12 cellular contexts compared by ENCODE assay signal in genomic region chr11:952406-953385, GRCh38. TPM values are rescaled to one million over a fixed set of nuclear protein-coding genes. Genes with fewer than 3 reads are reported as not detected.
A peak's percentile ranks its signal among the peaks of the same experiment; 100 is the strongest.
DNase-seq lines count a peak whose midpoint lies in the region; ATAC-seq and FAIRE-seq lines count a peak whose summit lies in the region.
"Had no signal": no experiment of that assay in that cellular context is flagged by ENCODE, and none has a peak within 500 bp of the region (broad histone marks: within the 10 kb centered on the region; RNA-seq: fewer than 3 reads in every experiment).

No MANE protein-coding gene starts in this region.

- no peak for FAIRE-seq in HTR-8/SVneo (lab: Jason Lieb, UNC)

- ATAC-seq in left cardiac atrium (peak; percentile 55 to 61), HG03159 (IDR thresholded peaks at IDR 0.05; ENCODE audit: unreplicated experiment) (no peak)
- ATAC-seq: activated T-cell treated with anti-CD3 and anti-CD28 coated beads, Interleukin-2, amount 50 U/mL, for 72 hours had no signal

- no peak overlapping the region for H2BK12ac ChIP-seq in neuronal stem cell (ENCODE audit: low read length)

- no peak overlapping the region for H2AFZ ChIP-seq in neuronal stem cell (ENCODE audit: low read length)

- no peak overlapping the region for H2BK15ac ChIP-seq in neuronal stem cell (ENCODE audit: low read length)

- peaks cover 13% of the 10 kb centered on the region for H3K79me1 ChIP-seq in neuronal stem cell (ENCODE audit: low read depth, low read length)

- H3K18ac ChIP-seq in neuronal stem cell (ENCODE audit: low read length), result peak overlapping the region; percentile 1

- H4K8ac ChIP-seq in neuronal stem cell (ENCODE audit: low read depth, low read length), result no peak overlapping the region

- no peak overlapping the region for H3K4me3 Mint-ChIP-seq in activated T-helper 1 cell treated with anti-CD3 and anti-CD28 coated beads, Interleukin-12 subunit alpha, Interleukin-12 subunit beta, Interleukin-2, Interleukin-4 antibody, amounts not matched to agents 30 ng/mL and 10 ng/mL and 1 ng/mL, durations not matched to agents 14 hours and 24 hours and 36 hours
- H3K4me3 Mint-ChIP-seq: activated T-cell treated with anti-CD3 and anti-CD28 coated beads, Interleukin-2, amount 50 U/mL, for 72 hours had no signal

- H3K27me3 Mint-ChIP-seq in activated T-helper 1 cell treated with anti-CD3 and anti-CD28 coated beads, Interleukin-12 subunit alpha, Interleukin-12 subunit beta, Interleukin-2, Interleukin-4 antibody, amounts not matched to agents 30 ng/mL and 10 ng/mL and 1 ng/mL, durations not matched to agents 14 hours and 24 hours and 36 hours (ENCODE audit: insufficient read depth), result no peaks in the 10 kb centered on the region

- intact Hi-C loops in activated T-helper 1 cell treated with anti-CD3 and anti-CD28 coated beads, Interleukin-12 subunit alpha, Interleukin-12 subunit beta, Interleukin-2, Interleukin-4 antibody, amounts not matched to agents 30 ng/mL and 10 ng/mL and 1 ng/mL, durations not matched to agents 14 hours and 24 hours and 36 hours (cut with micrococcal nuclease), result no loop called here
- intact Hi-C loops in left cardiac atrium (cut with DNase I), result no loop called here

- peak overlapping the region; percentile 34 for H3K27ac Mint-ChIP-seq in activated T-helper 1 cell treated with anti-CD3 and anti-CD28 coated beads, Interleukin-12 subunit alpha, Interleukin-12 subunit beta, Interleukin-2, Interleukin-4 antibody, amounts not matched to agents 30 ng/mL and 10 ng/mL and 1 ng/mL, durations not matched to agents 14 hours and 24 hours and 36 hours
- H3K27ac Mint-ChIP-seq: activated T-cell treated with anti-CD3 and anti-CD28 coated beads, Interleukin-2, amount 50 U/mL, for 72 hours had no signal

- H3K27ac ChIP-seq in neuronal stem cell (replicated peaks; ENCODE audit: low read length), result no peak overlapping the region
- H3K27ac ChIP-seq: uterus had no signal

- peaks cover 0 to 21% of the 10 kb centered on the region in 2 donors for H3K9me3 ChIP-seq in neuronal stem cell (replicated peaks in 1 of 2; ENCODE audit: control insufficient read depth in 2 of 2, insufficient read depth in 1 of 2, low read depth in 1 of 2, low read length in 2 of 2)

- H3K4me2 ChIP-seq in neuronal stem cell (ENCODE audit: insufficient read depth, low read length, poor library complexity, severe bottlenecking), result no peak overlapping the region

- H3K27me3 ChIP-seq in neuronal stem cell (ENCODE audit: control insufficient read depth in 3 of 3, insufficient read depth in 3 of 3, low read depth in 1 of 3, low read length in 3 of 3), result no peaks in the 10 kb centered on the region
- H3K27me3 ChIP-seq: uterus had no signal

- no peak overlapping the region for H3K4ac ChIP-seq in neuronal stem cell (ENCODE audit: low read length)

- no peak overlapping the region for H3K4me3 ChIP-seq in neuronal stem cell (ENCODE audit: low read length in 2 of 2)
- H3K4me3 ChIP-seq: uterus had no signal

- WGBS in neuronal stem cell (ENCODE audit: extremely low coverage in 2 of 2, insufficient read length in 2 of 2, insufficient replicate concordance in 1 of 2), 2 donors, result no CpG with 5 or more reads among the region's 18 CpGs

- no peak overlapping the region for H3K9ac ChIP-seq in neuronal stem cell (ENCODE audit: low read depth, low read length, poor library complexity)

- no peak overlapping the region for H2BK120ac ChIP-seq in neuronal stem cell (ENCODE audit: low read depth, low read length)

- no peaks in the 10 kb centered on the region for H3K4me1 Mint-ChIP-seq in activated T-helper 1 cell treated with anti-CD3 and anti-CD28 coated beads, Interleukin-12 subunit alpha, Interleukin-12 subunit beta, Interleukin-2, Interleukin-4 antibody, amounts not matched to agents 30 ng/mL and 10 ng/mL and 1 ng/mL, durations not matched to agents 14 hours and 24 hours and 36 hours (ENCODE audit: low read depth)

- peaks cover 12% of the 10 kb centered on the region for H3K36me3 Mint-ChIP-seq in activated T-helper 1 cell treated with anti-CD3 and anti-CD28 coated beads, Interleukin-12 subunit alpha, Interleukin-12 subunit beta, Interleukin-2, Interleukin-4 antibody, amounts not matched to agents 30 ng/mL and 10 ng/mL and 1 ng/mL, durations not matched to agents 14 hours and 24 hours and 36 hours (ENCODE audit: low read depth)

- no peak overlapping the region for H2AK5ac ChIP-seq in neuronal stem cell (ENCODE audit: low read depth, low read length)

- DNase-seq in DMS53 treated with DMSO at 0.1 percent for 48 hours (lab: John Stamatoyannopoulos, UW; ENCODE audit: unreplicated experiment), result peak; percentile 68
- DNase-seq in activated T-helper 1 cell treated with anti-CD3 and anti-CD28 coated beads, Interleukin-12 subunit alpha, Interleukin-12 subunit beta, Interleukin-2, Interleukin-4 antibody, amounts not matched to agents 30 ng/mL and 10 ng/mL and 1 ng/mL, durations not matched to agents 14 hours and 24 hours and 36 hours (ENCODE audit: low spot score), result no peak
- DNase-seq in left cardiac atrium, result no peak
- DNase-seq in neuronal stem cell (ENCODE audit: low spot score), result no peak
- no peak for DNase-seq in H4 (ENCODE audit: low spot score)
- no peak for DNase-seq in DMS 273 treated with DMSO at 0.1 percent for 48 hours (lab: John Stamatoyannopoulos, UW)
- no peak for DNase-seq in HTR-8/SVneo (ENCODE audit: insufficient read length, low spot score)
- DNase-seq: activated T-cell treated with anti-CD3 and anti-CD28 coated beads, Interleukin-2, amount 50 U/mL, for 72 hours; DND-41; T-helper 9 cell; uterus had no signal

- no peak overlapping the region for H2BK5ac ChIP-seq in neuronal stem cell (ENCODE audit: low read length)

- H4K91ac ChIP-seq in neuronal stem cell (ENCODE audit: low read depth, low read length, poor library complexity), result no peak overlapping the region

- peaks cover 4 to 32% of the 10 kb centered on the region in 2 donors for H3K36me3 ChIP-seq in neuronal stem cell (replicated peaks in 1 of 2; ENCODE audit: control insufficient read depth in 2 of 2, insufficient read depth in 2 of 2, low read length in 2 of 2)
- H3K36me3 ChIP-seq: uterus had no signal

- peaks cover 17% of the 10 kb centered on the region for H3K9me3 Mint-ChIP-seq in activated T-helper 1 cell treated with anti-CD3 and anti-CD28 coated beads, Interleukin-12 subunit alpha, Interleukin-12 subunit beta, Interleukin-2, Interleukin-4 antibody, amounts not matched to agents 30 ng/mL and 10 ng/mL and 1 ng/mL, durations not matched to agents 14 hours and 24 hours and 36 hours

- H3K14ac ChIP-seq in neuronal stem cell (ENCODE audit: low read length), result no peak overlapping the region

- no peak overlapping the region for H3K23ac ChIP-seq in neuronal stem cell (ENCODE audit: low read depth, low read length, poor library complexity)

- peaks cover 21 to 22% of the 10 kb centered on the region in 2 donors for H3K4me1 ChIP-seq in neuronal stem cell (ENCODE audit: control insufficient read depth in 2 of 2, insufficient read depth in 1 of 2, low read depth in 1 of 2, low read length in 2 of 2)

RNA-seq across cellular contexts. Expression of gene AP2A2, which starts 27.0 kb away (rescaled TPM):
- total RNA-seq in activated T-helper 1 cell treated with anti-CD3 and anti-CD28 coated beads, Interleukin-12 subunit alpha, Interleukin-12 subunit beta, Interleukin-2, Interleukin-4 antibody, amounts not matched to agents 30 ng/mL and 10 ng/mL and 1 ng/mL, durations not matched to agents 14 hours and 24 hours and 36 hours, result 49.7 and 60.4 TPM in 2 replicates
- 10 to 100 TPM; 58.1 to 58.6 TPM for total RNA-seq in left cardiac atrium
- 49.2 TPM for polyA plus RNA-seq in neuronal stem cell (2013, experiment 1 of 2)
- polyA plus RNA-seq in neuronal stem cell (2013, experiment 2 of 2), result 52.4 TPM
- total RNA-seq in H4 (2014; rRNA removed; shearing (Covaris generic)), result 25.1 and 25.3 TPM in 2 replicates

RNA-seq across cellular contexts. Expression of gene CHID1, which starts 42.1 kb away (rescaled TPM):
- 108 and 110 TPM in 2 replicates for total RNA-seq in activated T-helper 1 cell treated with anti-CD3 and anti-CD28 coated beads, Interleukin-12 subunit alpha, Interleukin-12 subunit beta, Interleukin-2, Interleukin-4 antibody, amounts not matched to agents 30 ng/mL and 10 ng/mL and 1 ng/mL, durations not matched to agents 14 hours and 24 hours and 36 hours
- total RNA-seq in left cardiac atrium, result 10 to 100 TPM; 58.7 to 64.6 TPM
- 42.0 TPM for polyA plus RNA-seq in neuronal stem cell (2013, experiment 1 of 2)
- 43.9 TPM for polyA plus RNA-seq in neuronal stem cell (2013, experiment 2 of 2)
- total RNA-seq in H4 (2014; rRNA removed; shearing (Covaris generic)), result 53.1 and 65.1 TPM in 2 replicates
